In the genomic region with DNA sequence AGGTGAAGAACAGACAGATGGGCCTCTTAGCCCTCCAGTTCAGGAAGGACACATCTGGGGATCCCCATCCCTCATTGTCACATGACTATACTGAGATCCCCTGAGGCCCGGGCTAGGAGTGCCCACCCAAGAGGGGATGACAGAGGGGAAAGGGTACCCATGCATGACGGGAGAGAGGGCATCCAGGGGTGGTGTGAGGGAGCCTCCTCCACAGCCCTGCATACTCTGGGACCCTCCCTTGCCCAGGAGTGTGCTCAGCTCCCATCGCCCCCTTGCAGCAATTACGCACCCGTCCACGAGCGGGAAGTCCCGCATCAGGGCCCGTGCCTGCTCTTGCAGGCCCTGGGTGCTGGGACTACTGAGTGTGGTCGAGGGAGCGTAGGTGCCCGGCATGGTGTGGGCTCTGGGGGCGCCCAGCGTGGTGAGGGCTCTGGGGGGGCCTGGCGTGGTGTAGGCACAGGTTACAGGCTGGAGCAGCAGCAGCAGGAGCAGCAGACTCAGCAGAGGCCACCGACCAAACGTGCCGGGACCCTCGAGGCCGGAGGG, we compare ENCODE assay signal across 1 cellular context.
TF ChIP-seq lines count a peak whose summit lies in the region.

No MANE protein-coding gene starts in this region.

TF ChIP-seq in SK-N-SH, 30 proteins besides CTCF, POLR2A, EP300 and RAD21:
- no peak for TF ChIP-seq RCOR1 (IDR thresholded peaks at IDR 0.05; ENCODE audit: low read length)
- TF ChIP-seq, protein P1, sequence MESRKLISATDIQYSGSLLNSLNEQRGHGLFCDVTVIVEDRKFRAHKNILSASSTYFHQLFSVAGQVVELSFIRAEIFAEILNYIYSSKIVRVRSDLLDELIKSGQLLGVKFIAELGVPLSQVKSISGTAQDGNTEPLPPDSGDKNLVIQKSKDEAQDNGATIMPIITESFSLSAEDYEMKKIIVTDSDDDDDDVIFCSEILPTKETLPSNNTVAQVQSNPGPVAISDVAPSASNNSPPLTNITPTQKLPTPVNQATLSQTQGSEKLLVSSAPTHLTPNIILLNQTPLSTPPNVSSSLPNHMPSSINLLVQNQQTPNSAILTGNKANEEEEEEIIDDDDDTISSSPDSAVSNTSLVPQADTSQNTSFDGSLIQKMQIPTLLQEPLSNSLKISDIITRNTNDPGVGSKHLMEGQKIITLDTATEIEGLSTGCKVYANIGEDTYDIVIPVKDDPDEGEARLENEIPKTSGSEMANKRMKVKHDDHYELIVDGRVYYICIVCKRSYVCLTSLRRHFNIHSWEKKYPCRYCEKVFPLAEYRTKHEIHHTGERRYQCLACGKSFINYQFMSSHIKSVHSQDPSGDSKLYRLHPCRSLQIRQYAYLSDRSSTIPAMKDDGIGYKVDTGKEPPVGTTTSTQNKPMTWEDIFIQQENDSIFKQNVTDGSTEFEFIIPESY (IDR thresholded peaks at IDR 0.05; ENCODE audit: borderline replicate concordance, low read depth), result no peak
- TF ChIP-seq, protein P2, sequence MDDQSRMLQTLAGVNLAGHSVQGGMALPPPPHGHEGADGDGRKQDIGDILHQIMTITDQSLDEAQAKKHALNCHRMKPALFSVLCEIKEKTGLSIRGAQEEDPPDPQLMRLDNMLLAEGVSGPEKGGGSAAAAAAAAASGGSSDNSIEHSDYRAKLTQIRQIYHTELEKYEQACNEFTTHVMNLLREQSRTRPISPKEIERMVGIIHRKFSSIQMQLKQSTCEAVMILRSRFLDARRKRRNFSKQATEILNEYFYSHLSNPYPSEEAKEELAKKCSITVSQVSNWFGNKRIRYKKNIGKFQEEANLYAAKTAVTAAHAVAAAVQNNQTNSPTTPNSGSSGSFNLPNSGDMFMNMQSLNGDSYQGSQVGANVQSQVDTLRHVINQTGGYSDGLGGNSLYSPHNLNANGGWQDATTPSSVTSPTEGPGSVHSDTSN (IDR thresholded peaks at IDR 0.05), result no peak
- no peak for TF ChIP-seq GATA2 (CRISPR knock-in tag; IDR thresholded peaks at IDR 0.05)
- TF ChIP-seq NFIC (IDR thresholded peaks at IDR 0.05; ENCODE audit: borderline replicate concordance), result no peak
- no peak for TF ChIP-seq CHD2 (IDR thresholded peaks at IDR 0.05; ENCODE audit: low read length, partially characterized antibody)
- TF ChIP-seq, protein P3, sequence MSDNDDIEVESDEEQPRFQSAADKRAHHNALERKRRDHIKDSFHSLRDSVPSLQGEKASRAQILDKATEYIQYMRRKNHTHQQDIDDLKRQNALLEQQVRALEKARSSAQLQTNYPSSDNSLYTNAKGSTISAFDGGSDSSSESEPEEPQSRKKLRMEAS (IDR thresholded peaks at IDR 0.05; ENCODE audit: low read depth), result no peak
- TF ChIP-seq FOSL2 (IDR thresholded peaks at IDR 0.05; ENCODE audit: borderline replicate concordance, low read depth), result no peak
- TF ChIP-seq NRF1 (IDR thresholded peaks at IDR 0.05; ENCODE audit: low read depth, low read length), result no peak
- TF ChIP-seq TEAD4 (IDR thresholded peaks at IDR 0.05; ENCODE audit: borderline replicate concordance, insufficient read depth), result no peak
- no peak for TF ChIP-seq MEF2A (IDR thresholded peaks at IDR 0.05; ENCODE audit: borderline replicate concordance, low read depth)
- TF ChIP-seq SIN3A (IDR thresholded peaks at IDR 0.05; ENCODE audit: borderline replicate concordance, low read depth, low read length), result no peak
- no peak for TF ChIP-seq FOXJ3 (CRISPR knock-in tag; IDR thresholded peaks at IDR 0.05)
- TF ChIP-seq FOXM1 (IDR thresholded peaks at IDR 0.05; ENCODE audit: low read depth), result no peak
- TF ChIP-seq GABPA (IDR thresholded peaks at IDR 0.05; ENCODE audit: low read depth), result no peak
- TF ChIP-seq POLR2AphosphoS5 (IDR thresholded peaks at IDR 0.05; ENCODE audit: low read depth, low read length), result no peak
- TF ChIP-seq MXI1 (IDR thresholded peaks at IDR 0.05; ENCODE audit: low read depth, low read length), result no peak
- TF ChIP-seq, protein P4, sequence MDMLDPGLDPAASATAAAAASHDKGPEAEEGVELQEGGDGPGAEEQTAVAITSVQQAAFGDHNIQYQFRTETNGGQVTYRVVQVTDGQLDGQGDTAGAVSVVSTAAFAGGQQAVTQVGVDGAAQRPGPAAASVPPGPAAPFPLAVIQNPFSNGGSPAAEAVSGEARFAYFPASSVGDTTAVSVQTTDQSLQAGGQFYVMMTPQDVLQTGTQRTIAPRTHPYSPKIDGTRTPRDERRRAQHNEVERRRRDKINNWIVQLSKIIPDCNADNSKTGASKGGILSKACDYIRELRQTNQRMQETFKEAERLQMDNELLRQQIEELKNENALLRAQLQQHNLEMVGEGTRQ (IDR thresholded peaks at IDR 0.05; ENCODE audit: borderline replicate concordance, low read depth, low read length), result no peak
- TF ChIP-seq SMC3 (IDR thresholded peaks at IDR 0.05; ENCODE audit: low read depth, low read length), result no peak
- TF ChIP-seq, protein P5, sequence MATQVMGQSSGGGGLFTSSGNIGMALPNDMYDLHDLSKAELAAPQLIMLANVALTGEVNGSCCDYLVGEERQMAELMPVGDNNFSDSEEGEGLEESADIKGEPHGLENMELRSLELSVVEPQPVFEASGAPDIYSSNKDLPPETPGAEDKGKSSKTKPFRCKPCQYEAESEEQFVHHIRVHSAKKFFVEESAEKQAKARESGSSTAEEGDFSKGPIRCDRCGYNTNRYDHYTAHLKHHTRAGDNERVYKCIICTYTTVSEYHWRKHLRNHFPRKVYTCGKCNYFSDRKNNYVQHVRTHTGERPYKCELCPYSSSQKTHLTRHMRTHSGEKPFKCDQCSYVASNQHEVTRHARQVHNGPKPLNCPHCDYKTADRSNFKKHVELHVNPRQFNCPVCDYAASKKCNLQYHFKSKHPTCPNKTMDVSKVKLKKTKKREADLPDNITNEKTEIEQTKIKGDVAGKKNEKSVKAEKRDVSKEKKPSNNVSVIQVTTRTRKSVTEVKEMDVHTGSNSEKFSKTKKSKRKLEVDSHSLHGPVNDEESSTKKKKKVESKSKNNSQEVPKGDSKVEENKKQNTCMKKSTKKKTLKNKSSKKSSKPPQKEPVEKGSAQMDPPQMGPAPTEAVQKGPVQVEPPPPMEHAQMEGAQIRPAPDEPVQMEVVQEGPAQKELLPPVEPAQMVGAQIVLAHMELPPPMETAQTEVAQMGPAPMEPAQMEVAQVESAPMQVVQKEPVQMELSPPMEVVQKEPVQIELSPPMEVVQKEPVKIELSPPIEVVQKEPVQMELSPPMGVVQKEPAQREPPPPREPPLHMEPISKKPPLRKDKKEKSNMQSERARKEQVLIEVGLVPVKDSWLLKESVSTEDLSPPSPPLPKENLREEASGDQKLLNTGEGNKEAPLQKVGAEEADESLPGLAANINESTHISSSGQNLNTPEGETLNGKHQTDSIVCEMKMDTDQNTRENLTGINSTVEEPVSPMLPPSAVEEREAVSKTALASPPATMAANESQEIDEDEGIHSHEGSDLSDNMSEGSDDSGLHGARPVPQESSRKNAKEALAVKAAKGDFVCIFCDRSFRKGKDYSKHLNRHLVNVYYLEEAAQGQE (IDR thresholded peaks at IDR 0.05; ENCODE audit: low read depth, low read length), result no peak
